ENCODE assay signal across 23 cellular contexts in the genomic region with DNA sequence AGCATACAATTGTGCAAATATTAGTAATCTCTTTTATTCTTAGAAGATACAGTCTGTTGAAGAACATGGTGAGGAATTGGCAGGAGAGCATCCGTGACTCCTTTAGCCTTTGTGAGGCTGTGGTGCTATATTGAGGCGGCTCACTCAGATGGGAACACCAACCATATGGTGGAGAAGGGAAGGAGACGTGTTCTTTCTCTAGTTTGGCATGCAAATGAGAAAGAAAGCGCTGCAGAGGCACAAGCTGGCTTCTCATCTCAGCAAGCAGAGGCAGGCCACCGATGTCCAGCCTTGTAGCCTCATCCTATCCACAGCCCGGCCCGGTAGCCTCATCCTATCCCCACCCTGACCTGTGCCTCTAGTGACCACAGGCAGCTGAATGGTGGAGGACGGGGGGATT.
A peak's percentile ranks its signal among the peaks of the same experiment; 100 is the strongest.
DNase-seq lines count a peak whose midpoint lies in the region; FAIRE-seq and TF ChIP-seq lines count a peak whose summit lies in the region.
"Had no signal": no experiment of that assay in that cellular context is flagged by ENCODE, and none has a peak within 500 bp of the region (broad histone marks: within the 10 kb centered on the region; RNA-seq: fewer than 3 reads in every experiment).

No MANE protein-coding gene starts in this region.

- no peak for FAIRE-seq in H1 (lab: Jason Lieb, UNC)
- FAIRE-seq: frontal cortex, K562 had no signal

- CTCF ChIA-PET in H1 (lab: Charles Lee; ENCODE audit: partially characterized antibody) (interaction anchor here (0.6 to 4.0 kb wide), 3 partner anchors 19 to 437 kb away, joined by 3 to 24 read pairs (median 5); no protein-coding TSS in a partner anchor), Caco-2 (lab: Charles Lee) (interaction anchor here (0.6 to 2.6 kb wide), 2 partner anchors 19 to 347 kb away, joined by 5 to 12 read pairs; no protein-coding TSS in a partner anchor)

- no peak overlapping the region for H2BK120ac ChIP-seq in H1 (replicated peaks; ENCODE audit: low read depth, low read length)

- TF ChIP-seq POLR2A in H1 (IDR thresholded peaks at IDR 0.05; ENCODE audit: control extremely low read depth in 1 of 2, low read depth in 2 of 2, low read length in 2 of 2) = no peak

- 0 out of 2 replicates have a peak, but pooled peaks cover 3% of the 10 kb centered on the region for H3K23me2 ChIP-seq in H1 (ENCODE audit: low read depth, low read length)

- no peak for TF ChIP-seq RAD21 in H1 (IDR thresholded peaks at IDR 0.05 in 1 of 2, conservative IDR thresholded peaks at IDR 0.05 in 1 of 2; ENCODE audit: low read depth in 2 of 2, low read length in 2 of 2)

- no peaks in the 10 kb centered on the region for H3K27me3 Mint-ChIP-seq in T-helper 1 cell treated with Interleukin-12 subunit alpha and Interleukin-12 subunit beta and Interleukin-4 antibody, amounts not matched to agents 30 μg/mL and 1 μg/mL, for 36 hours (ENCODE audit: low read depth)
- no peaks in the 10 kb centered on the region for H3K27me3 Mint-ChIP-seq in Caco-2 (ENCODE audit: insufficient read depth, unreplicated experiment)
- H3K27me3 Mint-ChIP-seq: activated B cell treated with CpG ODN at 0.5 μM for 24 hours; stimulated activated naive CD8-positive, alpha-beta T cell treated with anti-CD3 and anti-CD28 coated beads, Interleukin-15, Interleukin-2, amounts not matched to agents 100 ng/mL and 50 ng/mL, for 24 hours had no signal

- intact Hi-C loops in Caco-2 (cut with micrococcal nuclease; ENCODE audit: unreplicated experiment) = loop anchor here (5.0 kb wide), 1 partner anchor 135 kb away; no protein-coding TSS in a partner anchor

- H3K9me3 ChIP-seq in H1 (ENCODE audit: insufficient read depth in 2 of 2, low read depth in 1 of 2, low read length in 1 of 2) (no peaks in the 10 kb centered on the region), thymus (ENCODE audit: control insufficient read depth) (no peaks in the 10 kb centered on the region), Caco-2 (no peaks in the 10 kb centered on the region)
- H3K9me3 ChIP-seq: left lung, prostate gland, sigmoid colon, tibial artery had no signal

- no peak overlapping the region for H3K23ac ChIP-seq in H1 (ENCODE audit: insufficient read length)

- H3K18ac ChIP-seq in H1 (ENCODE audit: extremely low read depth, low read length) = no peak overlapping the region

- no peak overlapping the region for H4K5ac ChIP-seq in H1 (ENCODE audit: insufficient read length, low read depth, low read length)

- no peak overlapping the region for H3K14ac ChIP-seq in H1 (ENCODE audit: insufficient read length)

- POLR2A ChIA-PET in H1 (lab: Charles Lee; ENCODE audit: partially characterized antibody) (no interaction called here), Caco-2 (lab: Charles Lee) (no interaction called here)

- H4K91ac ChIP-seq in H1 (replicated peaks; ENCODE audit: insufficient read length, low read length) = peak overlapping the region; percentile 16

- H2AK5ac ChIP-seq in H1 (ENCODE audit: low read depth, low read length) = no peak overlapping the region

- no peak overlapping the region for H3K56ac ChIP-seq in H1 (replicated peaks; ENCODE audit: insufficient read length, low read depth, low read length)

- H2BK20ac ChIP-seq in H1 (ENCODE audit: low read length) = no peak overlapping the region

- no peak overlapping the region; the same call in 1 of the 2 replicates for H4K8ac ChIP-seq in H1 (ENCODE audit: extremely low read depth, insufficient read depth, low read length)

- no peak overlapping the region for H3K9ac ChIP-seq in H1 (replicated peaks in 1 of 4; ENCODE audit: extremely low read depth in 1 of 4, low read depth in 3 of 4, low read length in 3 of 4)

- peaks cover 52% of the 10 kb centered on the region for H3K4me1 Mint-ChIP-seq in T-helper 1 cell treated with Interleukin-12 subunit alpha and Interleukin-12 subunit beta and Interleukin-4 antibody, amounts not matched to agents 30 μg/mL and 1 μg/mL, for 36 hours (ENCODE audit: low read depth)
- peaks cover 19% of the 10 kb centered on the region for H3K4me1 Mint-ChIP-seq in Caco-2 (ENCODE audit: low read depth, unreplicated experiment)

- H4K20me1 ChIP-seq in H1 (replicated peaks in 1 of 2; ENCODE audit: control insufficient read depth in 1 of 2, insufficient read depth in 2 of 2, low read length in 2 of 2) = no peaks in the 10 kb centered on the region

- no peak for TF ChIP-seq EP300 in H1 (IDR thresholded peaks at IDR 0.05; ENCODE audit: borderline replicate concordance in 1 of 2, low read depth in 2 of 2, low read length in 2 of 2)

- H3K36me3 Mint-ChIP-seq in T-helper 1 cell treated with Interleukin-12 subunit alpha and Interleukin-12 subunit beta and Interleukin-4 antibody, amounts not matched to agents 30 μg/mL and 1 μg/mL, for 36 hours (ENCODE audit: low read depth) = peaks cover 6% of the 10 kb centered on the region
- H3K36me3 Mint-ChIP-seq in Caco-2 (ENCODE audit: insufficient read depth, unreplicated experiment) = no peaks in the 10 kb centered on the region
- H3K36me3 Mint-ChIP-seq: activated naive CD4-positive, alpha-beta T cell treated with anti-CD3 and anti-CD28 coated beads, Interleukin-2, amount 50 U/mL, for 72 hours had no signal

- no peak overlapping the region for H2AFZ ChIP-seq in H1 (ENCODE audit: low read length)

- H3K27ac Mint-ChIP-seq in T-helper 1 cell treated with Interleukin-12 subunit alpha and Interleukin-12 subunit beta and Interleukin-4 antibody, amounts not matched to agents 30 μg/mL and 1 μg/mL, for 36 hours = peak overlapping the region; percentile 98
- no peak overlapping the region for H3K27ac Mint-ChIP-seq in Caco-2 (ENCODE audit: unreplicated experiment)
- H3K27ac Mint-ChIP-seq: activated B cell treated with CpG ODN at 0.5 μM for 24 hours; stimulated activated naive CD8-positive, alpha-beta T cell treated with anti-CD3 and anti-CD28 coated beads, Interleukin-15, Interleukin-2, amounts not matched to agents 100 ng/mL and 50 ng/mL, for 24 hours had no signal

- peak overlapping the region; percentile 95; the same call in 1 of the 2 replicates for H2BK12ac ChIP-seq in H1 (ENCODE audit: low read depth, low read length)

- H3K9me3 Mint-ChIP-seq in T-helper 1 cell treated with Interleukin-12 subunit alpha and Interleukin-12 subunit beta and Interleukin-4 antibody, amounts not matched to agents 30 μg/mL and 1 μg/mL, for 36 hours = no peaks in the 10 kb centered on the region
- no peaks in the 10 kb centered on the region for H3K9me3 Mint-ChIP-seq in Caco-2 (ENCODE audit: unreplicated experiment)
- H3K9me3 Mint-ChIP-seq: activated B cell treated with CpG ODN at 0.5 μM for 24 hours; activated naive CD4-positive, alpha-beta T cell treated with anti-CD3 and anti-CD28 coated beads, Interleukin-2, amount 50 U/mL, for 72 hours; stimulated activated naive CD8-positive, alpha-beta T cell treated with anti-CD3 and anti-CD28 coated beads, Interleukin-15, Interleukin-2, amounts not matched to agents 100 ng/mL and 50 ng/mL, for 24 hours had no signal

- TF ChIP-seq CTCF in H1 (IDR thresholded peaks at IDR 0.05; ENCODE audit: control extremely low read depth in 1 of 3, insufficient read depth in 1 of 3, low read depth in 1 of 3, low read length in 3 of 3) (no peak), Caco-2 (IDR thresholded peaks at IDR 0.05; ENCODE audit: insufficient read depth in 1 of 2, low read depth in 1 of 2, low read length in 1 of 2, severe bottlenecking in 1 of 2, unreplicated experiment in 1 of 2) (no peak)

- H3K79me1 ChIP-seq in H1 (ENCODE audit: low read depth, low read length) = no peaks in the 10 kb centered on the region; the same call in 1 of the 2 replicates

- H3K4me3 ChIP-seq in H1 (ENCODE audit: extremely low read depth in 1 of 4, insufficient read depth in 2 of 4, low read depth in 3 of 4, low read length in 4 of 4) (no peak overlapping the region), thymus (ENCODE audit: low read length) (no peak overlapping the region), Caco-2 (ENCODE audit: low read depth, low read length) (no peak overlapping the region)
- H3K4me3 ChIP-seq: K562, left lung, prostate gland, sigmoid colon, tibial artery had no signal

- no peaks in the 10 kb centered on the region for H3K36me3 ChIP-seq in H1 (ENCODE audit: control insufficient read depth in 2 of 4, insufficient read depth in 4 of 4, low read length in 3 of 4)
- H3K36me3 ChIP-seq in thymus (ENCODE audit: control insufficient read depth, insufficient read depth) = peaks cover 3% of the 10 kb centered on the region
- H3K36me3 ChIP-seq in Caco-2 (ENCODE audit: control insufficient read depth, insufficient read depth, low read length) = no peaks in the 10 kb centered on the region
- H3K36me3 ChIP-seq: left lung, prostate gland, sigmoid colon, tibial artery had no signal

- H2BK15ac ChIP-seq in H1 (ENCODE audit: low read length) = no peak overlapping the region

- no TSS peak for BruUV-seq in Caco-2 (replicated peaks; lab: Mats Ljungman, UMichigan)

- WGBS in H1 (ENCODE audit: extremely low coverage in 1 of 2, insufficient coverage in 1 of 2, insufficient read length in 1 of 2, insufficient replicate concordance in 2 of 2, low coverage in 1 of 2, low lambda C conversion rate in 2 of 2, missing lambda C conversion rate in 1 of 2), 2 experiments = 87% methylated on average over 8 of the region's 8 CpGs; no CpG with 5 or more reads in 1 of the 2 experiments
- 92% methylated on average over 8 of the region's 8 CpGs for WGBS in thymus

- H3K4ac ChIP-seq in H1 (replicated peaks; ENCODE audit: insufficient read length, low read depth, low read length) = no peak overlapping the region

- H3K4me1 ChIP-seq in H1 (replicated peaks in 1 of 4; ENCODE audit: control insufficient read depth in 3 of 4, insufficient read depth in 4 of 4, low read length in 3 of 4) (peaks cover 4 to 11% (median 7%) of the 10 kb centered on the region in 4 experiments; a peak in 6 of 7 replicates), thymus (ENCODE audit: control insufficient read depth, insufficient read depth, low read length) (peaks cover 35% of the 10 kb centered on the region), Caco-2 (peaks cover 12% of the 10 kb centered on the region)
- H3K4me1 ChIP-seq: left lung, prostate gland, sigmoid colon, tibial artery had no signal

- H3K27me3 ChIP-seq in H1 (replicated peaks in 1 of 4; ENCODE audit: control insufficient read depth in 3 of 4, extremely low read depth in 1 of 4, insufficient read depth in 3 of 4, low read length in 3 of 4) = no peaks in the 10 kb centered on the region
- H3K27me3 ChIP-seq in thymus (ENCODE audit: control insufficient read depth, insufficient read depth) = no peaks in the 10 kb centered on the region
- H3K27me3 ChIP-seq in Caco-2 (replicated peaks; ENCODE audit: control insufficient read depth, insufficient read depth, low read length) = no peaks in the 10 kb centered on the region
- H3K27me3 ChIP-seq: left lung, sigmoid colon, tibial artery had no signal

- H3K4me2 ChIP-seq in H1 (ENCODE audit: insufficient read depth in 1 of 2, low read depth in 2 of 2, low read length in 2 of 2) = peak overlapping the region; percentile 6 to 28; a peak in 2 of 4 replicates

- H2BK5ac ChIP-seq in H1 (ENCODE audit: low read depth, low read length) = 0 out of 2 replicates have a peak overlapping the region, but pooled peaks have one; percentile 75

- DNase-seq in T-helper 1 cell = no peak
- peak; percentile 54 for DNase-seq in NCI-H69 (lab: John Stamatoyannopoulos, UW)
- no peak for DNase-seq in H1 (ENCODE audit: low read depth in 1 of 2, low spot score in 2 of 2)
- no peak for DNase-seq in Caco-2
- DNase-seq in RKO (ENCODE audit: low spot score) = no peak
- DNase-seq in globus pallidus (ENCODE audit: low spot score) = no peak
- DNase-seq: 8988T; activated B cell treated with CpG ODN at 0.5 μM for 24 hours; activated CD4-positive, alpha-beta T cell treated with anti-CD3 and anti-CD28 coated beads, Interleukin-2, amount 50 U/mL, for 4 hours; aorta; dermis blood vessel endothelial cell; DMS79; HCEC 1CT; left lung; sigmoid colon; tibial artery had no signal

- no peaks in the 10 kb centered on the region for H3K79me2 ChIP-seq in H1 (ENCODE audit: control insufficient read depth in 1 of 2, insufficient read depth in 2 of 2, low read length in 2 of 2)

- no peak overlapping the region for H3K27ac ChIP-seq in H1 (ENCODE audit: low read depth, low read length)
- peak overlapping the region; percentile 33 for H3K27ac ChIP-seq in thymus (ENCODE audit: low read depth)
- H3K27ac ChIP-seq: left lung, prostate gland, sigmoid colon, tibial artery had no signal

- H3K4me3 Mint-ChIP-seq in T-helper 1 cell treated with Interleukin-12 subunit alpha and Interleukin-12 subunit beta and Interleukin-4 antibody, amounts not matched to agents 30 μg/mL and 1 μg/mL, for 36 hours = peak overlapping the region; percentile 57
- H3K4me3 Mint-ChIP-seq in Caco-2 (ENCODE audit: unreplicated experiment) = no peak overlapping the region
- H3K4me3 Mint-ChIP-seq: activated B cell treated with CpG ODN at 0.5 μM for 24 hours; stimulated activated naive CD8-positive, alpha-beta T cell treated with anti-CD3 and anti-CD28 coated beads, Interleukin-15, Interleukin-2, amounts not matched to agents 100 ng/mL and 50 ng/mL, for 24 hours had no signal
